Comparison of ENCODE assay signal across 9 cellular contexts in the genomic region with DNA sequence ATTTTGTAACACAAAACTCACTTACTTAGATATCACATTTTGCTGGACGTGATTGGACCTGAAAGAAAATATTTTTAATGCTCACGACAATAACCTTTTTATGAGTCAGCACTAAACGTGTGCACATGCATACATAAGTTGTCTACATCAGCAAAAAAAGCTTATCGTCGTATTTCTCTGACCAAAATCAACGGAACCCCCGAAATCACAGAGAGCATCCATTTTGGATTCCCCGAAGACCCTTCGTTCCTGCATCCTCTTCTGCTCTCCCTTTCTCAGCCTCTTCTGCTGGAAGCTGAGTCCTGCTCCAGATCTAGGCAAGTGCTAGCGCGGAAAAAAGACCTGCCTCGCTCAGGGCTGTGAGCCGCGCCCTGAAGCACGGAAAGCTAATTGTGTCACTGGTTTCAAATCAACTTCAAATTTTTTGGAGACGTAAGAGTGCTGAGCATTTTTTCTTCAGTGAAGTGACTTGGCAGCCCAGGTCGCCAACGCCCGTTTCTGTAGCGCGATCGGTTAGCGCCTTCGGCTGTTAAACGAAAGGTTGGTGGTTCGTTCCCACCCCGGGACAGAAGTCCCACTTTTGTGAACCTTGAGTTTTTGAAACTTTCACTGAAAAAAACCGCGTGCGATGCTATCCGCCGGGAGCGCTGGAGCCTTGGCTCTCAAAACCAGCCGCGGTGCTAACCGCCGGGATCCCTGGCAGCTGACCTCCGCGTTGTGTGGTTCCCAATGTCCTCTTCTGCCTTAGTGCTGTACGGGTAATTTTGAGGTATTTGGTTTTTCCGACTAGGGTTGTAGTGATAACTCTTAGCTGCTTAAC. TPM values are rescaled to one million over a fixed set of nuclear protein-coding genes. Genes with fewer than 3 reads are reported as not detected.
A peak's percentile ranks its signal among the peaks of the same experiment; 100 is the strongest.
DNase-seq lines count a peak whose midpoint lies in the region; ATAC-seq and TF ChIP-seq lines count a peak whose summit lies in the region.
"Not testable (repeated sequence)": the region's sequence is repeated elsewhere in the genome, so short reads cannot be mapped to it uniquely, and the experiment has no call there.
"Had no signal": no experiment of that assay in that cellular context is flagged by ENCODE, and none has a peak within 500 bp of the region (broad histone marks: within the 10 kb centered on the region; RNA-seq: fewer than 3 reads in every experiment).

No MANE protein-coding gene starts in this region.

- H3K36me3 Mint-ChIP-seq in IgD-negative memory B cell; T-helper 1 cell treated with Interleukin-12 subunit alpha and Interleukin-12 subunit beta and Interleukin-4 antibody, amounts not matched to agents 30 μg/mL and 1 μg/mL, for 36 hours (ENCODE audit: low read depth): not testable (repeated sequence)

- not testable (repeated sequence) for TF ChIP-seq CTCF in fibroblast of the aortic adventitia (IDR thresholded peaks at IDR 0.05; ENCODE audit: insufficient read depth, low read length)

- peak; percentile 76 for DNase-seq in AG20443 (ENCODE audit: low spot score)
- peak; percentile 85 for DNase-seq in activated naive CD4-positive, alpha-beta T cell treated with anti-CD3 and anti-CD28 coated beads, Interleukin-2, amount 50 U/mL, for 16 hours
- peak; percentile 81 for DNase-seq in fibroblast of the aortic adventitia (ENCODE audit: low read depth)
- DNase-seq in mucosa of gallbladder (ENCODE audit: low spot score), result peak; percentile 40
- DNase-seq in stimulated activated CD4-positive, alpha-beta T cell treated with anti-CD3 and anti-CD28 coated beads, Interleukin-4, amount 100 ng/mL, for 48 hours (ENCODE audit: low read depth in 2 of 2), result peak; percentile 76 to 88

- peak overlapping the region; percentile 62 for H3K4me3 ChIP-seq in fibroblast of the aortic adventitia (ENCODE audit: low read depth, low read length)

- H3K27me3 Mint-ChIP-seq in IgD-negative memory B cell; T-helper 1 cell treated with Interleukin-12 subunit alpha and Interleukin-12 subunit beta and Interleukin-4 antibody, amounts not matched to agents 30 μg/mL and 1 μg/mL, for 36 hours (ENCODE audit: low read depth): not testable (repeated sequence)

- peak overlapping the region; percentile 91 to 98 (median 92) for H3K4me3 Mint-ChIP-seq in IgD-negative memory B cell
- peak overlapping the region; percentile 90 for H3K4me3 Mint-ChIP-seq in T-helper 1 cell treated with Interleukin-12 subunit alpha and Interleukin-12 subunit beta and Interleukin-4 antibody, amounts not matched to agents 30 μg/mL and 1 μg/mL, for 36 hours

- H3K4me1 Mint-ChIP-seq in IgD-negative memory B cell, result peaks cover 16 to 28% (median 24%) of the 10 kb centered on the region in 3 donors
- H3K4me1 Mint-ChIP-seq in T-helper 1 cell treated with Interleukin-12 subunit alpha and Interleukin-12 subunit beta and Interleukin-4 antibody, amounts not matched to agents 30 μg/mL and 1 μg/mL, for 36 hours (ENCODE audit: low read depth), result peaks cover 33% of the 10 kb centered on the region

- peak; percentile 63 for ATAC-seq in GM19328 (IDR thresholded peaks at IDR 0.05; ENCODE audit: unreplicated experiment)

- not testable (repeated sequence) for H3K9me3 Mint-ChIP-seq in IgD-negative memory B cell; T-helper 1 cell treated with Interleukin-12 subunit alpha and Interleukin-12 subunit beta and Interleukin-4 antibody, amounts not matched to agents 30 μg/mL and 1 μg/mL, for 36 hours

- peak overlapping the region; percentile 69 to 97 (median 96) for H3K27ac Mint-ChIP-seq in IgD-negative memory B cell
- H3K27ac Mint-ChIP-seq in T-helper 1 cell treated with Interleukin-12 subunit alpha and Interleukin-12 subunit beta and Interleukin-4 antibody, amounts not matched to agents 30 μg/mL and 1 μg/mL, for 36 hours, result peak overlapping the region; percentile 90

RNA-seq across cellular contexts. Expression of gene FCGR3B, which starts 9.6 kb away (rescaled TPM):
- polyA plus RNA-seq in IgD-negative memory B cell, result 0.18 TPM
- total RNA-seq in fibroblast of the aortic adventitia (ENCODE audit: low replicate concordance), result not detected in 2 replicates
- 2.0 TPM for total RNA-seq in mucosa of gallbladder
- total RNA-seq: IMR-90 had no signal
- polyA plus RNA-seq: IMR-90 had no signal

RNA-seq across cellular contexts. Expression of gene FCGR2B, which starts 41.6 kb away (rescaled TPM):
- polyA plus RNA-seq in IgD-negative memory B cell, result 235 TPM
- not detected in 2 replicates for total RNA-seq in fibroblast of the aortic adventitia (ENCODE audit: low replicate concordance)
- 19.4 TPM for total RNA-seq in mucosa of gallbladder
- total RNA-seq: IMR-90 had no signal
- polyA plus RNA-seq: IMR-90 had no signal

Comparison
In these comparisons a context has a peak if more than half of its experiments do, and no peak if none do; other contexts are left out.
1. Peak in every context shown above with its lines: DNase-seq, ATAC-seq and H3K4me3 ChIP-seq.
2. RNA of gene FCGR2B, which starts 41.6 kb away (total RNA-seq): 19.4 TPM in mucosa of gallbladder (single experiment); not detected in fibroblast of the aortic adventitia; every median in the first group is over 10 times any median in the second.